In the genomic region with DNA sequence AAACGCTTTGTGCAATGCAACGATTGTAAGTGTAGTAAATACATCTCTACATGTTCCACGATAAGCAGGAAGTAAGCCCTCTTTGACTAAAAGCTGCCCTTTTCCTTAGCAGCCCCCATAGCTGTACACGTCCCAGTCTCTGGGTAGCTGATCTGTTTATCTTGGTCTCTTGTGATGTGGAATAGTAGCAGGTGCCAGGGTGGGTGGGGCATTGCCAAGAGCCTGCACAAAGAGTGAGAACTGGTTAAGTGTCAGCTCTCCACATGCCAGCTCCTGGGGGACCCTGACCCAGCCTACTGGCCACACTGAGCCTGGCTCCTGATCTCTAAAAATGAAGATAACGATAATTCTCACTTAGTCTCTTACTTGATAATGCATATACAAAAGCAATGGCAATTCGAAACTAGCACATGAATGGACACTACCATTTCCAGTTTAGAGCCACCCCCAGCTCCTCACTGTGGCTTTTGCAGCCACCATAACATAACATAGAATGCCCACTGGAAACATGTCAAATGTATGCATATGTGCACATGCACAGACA, we compare ENCODE assay signal across 14 cellular contexts.
"Had no signal": no experiment of that assay in that cellular context is flagged by ENCODE, and none has a peak within 500 bp of the region (broad histone marks: within the 10 kb centered on the region; RNA-seq: fewer than 3 reads in every experiment).

No MANE protein-coding gene starts in this region.

- DNase-seq: activated CD4-positive, alpha-beta T cell treated with anti-CD3 and anti-CD28 coated beads for 48 hours; activated CD8-positive, alpha-beta memory T cell treated with anti-CD3 and anti-CD28 coated beads for 24 hours; activated naive CD4-positive, alpha-beta T cell treated with anti-CD3 and anti-CD28 coated beads, Interleukin-2, amount 10 ng/mL, durations not matched to agents 7 days and 5 days; activated T-cell treated with anti-CD3 and anti-CD28 coated beads for 4 hours; effector CD8-positive, alpha-beta T cell; kidney; nephron progenitor cell; stimulated activated CD4-positive, alpha-beta T cell treated with anti-CD3 and anti-CD28 coated beads, Interleukin-2, amount 100 ng/mL, for 24 hours; stimulated activated naive CD4-positive, alpha-beta T cell treated with Interleukin-2 at 50 U/mL for 16 hours had no signal

- ATAC-seq: activated T-helper 17 cell treated with anti-CD3 and anti-CD28 coated beads, Interleukin-2, amount 50 U/mL, for 72 hours; gastroesophageal sphincter; sciatic nerve had no signal

- H3K4me3 ChIP-seq: cardiac muscle cell, coronary artery, gastroesophageal sphincter had no signal

- H3K36me3 ChIP-seq: cardiac muscle cell, gastroesophageal sphincter had no signal

- H3K27me3 ChIP-seq: cardiac muscle cell had no signal

- H3K4me1 ChIP-seq: gastroesophageal sphincter had no signal

- H3K9me3 ChIP-seq: gastroesophageal sphincter had no signal

- H3K27ac ChIP-seq: cardiac muscle cell, coronary artery, gastroesophageal sphincter had no signal
